1 cellular context compared by ENCODE assay signal in the genomic region with DNA sequence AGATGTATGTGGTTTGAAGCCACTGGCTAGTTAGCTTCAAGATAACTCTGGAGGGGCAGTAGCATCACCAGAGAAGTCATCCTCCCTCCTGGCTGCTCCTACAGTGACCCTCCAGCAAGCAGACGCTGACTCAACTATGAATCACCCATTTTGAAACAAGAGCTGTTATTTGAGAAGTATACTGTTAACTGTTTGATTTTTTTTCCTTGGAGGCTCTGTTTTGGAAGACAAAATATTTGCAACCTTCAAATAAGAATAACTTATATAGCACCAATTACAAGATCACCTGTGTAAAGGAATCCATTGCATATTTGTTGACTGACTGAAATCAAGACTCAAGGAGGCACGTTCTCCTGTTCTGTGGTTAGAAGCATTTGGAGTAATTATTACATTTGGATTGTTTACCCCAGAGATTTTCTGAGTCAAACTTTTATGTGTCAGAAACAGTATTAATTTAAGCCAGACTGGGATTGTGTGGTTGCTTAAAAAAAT.
TF ChIP-seq lines count a peak whose summit lies in the region.

No MANE protein-coding gene starts in this region.

TF ChIP-seq in HEK293, 187 proteins besides CTCF, POLR2A, EP300 and RAD21 (continued from another document and continues in another):
- no peak for TF ChIP-seq ZNF677 (tag by site-specific recombination; IDR thresholded peaks at IDR 0.05)
- TF ChIP-seq, protein P1, sequence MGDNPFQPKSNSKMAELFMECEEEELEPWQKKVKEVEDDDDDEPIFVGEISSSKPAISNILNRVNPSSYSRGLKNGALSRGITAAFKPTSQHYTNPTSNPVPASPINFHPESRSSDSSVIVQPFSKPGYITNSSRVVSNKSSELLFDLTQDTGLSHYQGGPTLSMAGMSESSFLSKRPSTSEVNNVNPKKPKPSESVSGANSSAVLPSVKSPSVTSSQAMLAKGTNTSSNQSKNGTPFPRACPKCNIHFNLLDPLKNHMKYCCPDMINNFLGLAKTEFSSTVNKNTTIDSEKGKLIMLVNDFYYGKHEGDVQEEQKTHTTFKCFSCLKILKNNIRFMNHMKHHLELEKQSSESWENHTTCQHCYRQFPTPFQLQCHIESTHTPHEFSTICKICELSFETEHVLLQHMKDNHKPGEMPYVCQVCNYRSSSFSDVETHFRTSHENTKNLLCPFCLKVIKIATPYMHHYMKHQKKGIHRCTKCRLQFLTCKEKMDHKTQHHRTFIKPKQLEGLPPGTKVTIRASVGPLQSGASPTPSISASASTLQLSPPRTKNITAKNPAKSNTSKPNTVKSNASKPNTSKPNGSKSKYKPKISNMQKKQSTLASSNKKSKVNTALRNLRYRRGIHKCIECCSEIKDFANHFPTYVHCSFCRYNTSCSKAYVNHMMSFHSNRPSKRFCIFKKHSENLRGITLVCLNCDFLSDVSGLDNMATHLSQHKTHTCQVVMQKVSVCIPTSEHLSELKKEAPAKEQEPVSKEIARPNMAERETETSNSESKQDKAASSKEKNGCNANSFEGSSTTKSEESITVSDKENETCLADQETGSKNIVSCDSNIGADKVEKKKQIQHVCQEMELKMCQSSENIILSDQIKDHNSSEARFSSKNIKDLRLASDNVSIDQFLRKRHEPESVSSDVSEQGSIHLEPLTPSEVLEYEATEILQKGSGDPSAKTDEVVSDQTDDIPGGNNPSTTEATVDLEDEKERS (tag by site-specific recombination; IDR thresholded peaks at IDR 0.05), result no peak
- TF ChIP-seq ZFHX2 (tag by site-specific recombination; conservative IDR thresholded peaks at IDR 0.05), result no peak
- TF ChIP-seq, protein P2, sequence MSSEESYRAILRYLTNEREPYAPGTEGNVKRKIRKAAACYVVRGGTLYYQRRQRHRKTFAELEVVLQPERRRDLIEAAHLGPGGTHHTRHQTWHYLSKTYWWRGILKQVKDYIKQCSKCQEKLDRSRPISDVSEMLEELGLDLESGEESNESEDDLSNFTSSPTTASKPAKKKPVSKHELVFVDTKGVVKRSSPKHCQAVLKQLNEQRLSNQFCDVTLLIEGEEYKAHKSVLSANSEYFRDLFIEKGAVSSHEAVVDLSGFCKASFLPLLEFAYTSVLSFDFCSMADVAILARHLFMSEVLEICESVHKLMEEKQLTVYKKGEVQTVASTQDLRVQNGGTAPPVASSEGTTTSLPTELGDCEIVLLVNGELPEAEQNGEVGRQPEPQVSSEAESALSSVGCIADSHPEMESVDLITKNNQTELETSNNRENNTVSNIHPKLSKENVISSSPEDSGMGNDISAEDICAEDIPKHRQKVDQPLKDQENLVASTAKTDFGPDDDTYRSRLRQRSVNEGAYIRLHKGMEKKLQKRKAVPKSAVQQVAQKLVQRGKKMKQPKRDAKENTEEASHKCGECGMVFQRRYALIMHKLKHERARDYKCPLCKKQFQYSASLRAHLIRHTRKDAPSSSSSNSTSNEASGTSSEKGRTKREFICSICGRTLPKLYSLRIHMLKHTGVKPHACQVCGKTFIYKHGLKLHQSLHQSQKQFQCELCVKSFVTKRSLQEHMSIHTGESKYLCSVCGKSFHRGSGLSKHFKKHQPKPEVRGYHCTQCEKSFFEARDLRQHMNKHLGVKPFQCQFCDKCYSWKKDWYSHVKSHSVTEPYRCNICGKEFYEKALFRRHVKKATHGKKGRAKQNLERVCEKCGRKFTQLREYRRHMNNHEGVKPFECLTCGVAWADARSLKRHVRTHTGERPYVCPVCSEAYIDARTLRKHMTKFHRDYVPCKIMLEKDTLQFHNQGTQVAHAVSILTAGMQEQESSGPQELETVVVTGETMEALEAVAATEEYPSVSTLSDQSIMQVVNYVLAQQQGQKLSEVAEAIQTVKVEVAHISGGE (tag by site-specific recombination; conservative IDR thresholded peaks at IDR 0.05; ENCODE audit: low read depth), result no peak
- TF ChIP-seq, protein P3, sequence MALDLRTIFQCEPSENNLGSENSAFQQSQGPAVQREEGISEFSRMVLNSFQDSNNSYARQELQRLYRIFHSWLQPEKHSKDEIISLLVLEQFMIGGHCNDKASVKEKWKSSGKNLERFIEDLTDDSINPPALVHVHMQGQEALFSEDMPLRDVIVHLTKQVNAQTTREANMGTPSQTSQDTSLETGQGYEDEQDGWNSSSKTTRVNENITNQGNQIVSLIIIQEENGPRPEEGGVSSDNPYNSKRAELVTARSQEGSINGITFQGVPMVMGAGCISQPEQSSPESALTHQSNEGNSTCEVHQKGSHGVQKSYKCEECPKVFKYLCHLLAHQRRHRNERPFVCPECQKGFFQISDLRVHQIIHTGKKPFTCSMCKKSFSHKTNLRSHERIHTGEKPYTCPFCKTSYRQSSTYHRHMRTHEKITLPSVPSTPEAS (tag by site-specific recombination; IDR thresholded peaks at IDR 0.05), result no peak
- TF ChIP-seq, protein P4, sequence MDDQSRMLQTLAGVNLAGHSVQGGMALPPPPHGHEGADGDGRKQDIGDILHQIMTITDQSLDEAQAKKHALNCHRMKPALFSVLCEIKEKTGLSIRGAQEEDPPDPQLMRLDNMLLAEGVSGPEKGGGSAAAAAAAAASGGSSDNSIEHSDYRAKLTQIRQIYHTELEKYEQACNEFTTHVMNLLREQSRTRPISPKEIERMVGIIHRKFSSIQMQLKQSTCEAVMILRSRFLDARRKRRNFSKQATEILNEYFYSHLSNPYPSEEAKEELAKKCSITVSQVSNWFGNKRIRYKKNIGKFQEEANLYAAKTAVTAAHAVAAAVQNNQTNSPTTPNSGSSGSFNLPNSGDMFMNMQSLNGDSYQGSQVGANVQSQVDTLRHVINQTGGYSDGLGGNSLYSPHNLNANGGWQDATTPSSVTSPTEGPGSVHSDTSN (CRISPR knock-in tag; IDR thresholded peaks at IDR 0.05), result no peak
- no peak for TF ChIP-seq ZNF174 (tag by site-specific recombination; IDR thresholded peaks at IDR 0.05)
- TF ChIP-seq PRDM1 (tag by site-specific recombination; IDR thresholded peaks at IDR 0.05), result no peak
- no peak for TF ChIP-seq MEIS1 (CRISPR knock-in tag; IDR thresholded peaks at IDR 0.05; ENCODE audit: borderline replicate concordance)
- TF ChIP-seq, protein P5, sequence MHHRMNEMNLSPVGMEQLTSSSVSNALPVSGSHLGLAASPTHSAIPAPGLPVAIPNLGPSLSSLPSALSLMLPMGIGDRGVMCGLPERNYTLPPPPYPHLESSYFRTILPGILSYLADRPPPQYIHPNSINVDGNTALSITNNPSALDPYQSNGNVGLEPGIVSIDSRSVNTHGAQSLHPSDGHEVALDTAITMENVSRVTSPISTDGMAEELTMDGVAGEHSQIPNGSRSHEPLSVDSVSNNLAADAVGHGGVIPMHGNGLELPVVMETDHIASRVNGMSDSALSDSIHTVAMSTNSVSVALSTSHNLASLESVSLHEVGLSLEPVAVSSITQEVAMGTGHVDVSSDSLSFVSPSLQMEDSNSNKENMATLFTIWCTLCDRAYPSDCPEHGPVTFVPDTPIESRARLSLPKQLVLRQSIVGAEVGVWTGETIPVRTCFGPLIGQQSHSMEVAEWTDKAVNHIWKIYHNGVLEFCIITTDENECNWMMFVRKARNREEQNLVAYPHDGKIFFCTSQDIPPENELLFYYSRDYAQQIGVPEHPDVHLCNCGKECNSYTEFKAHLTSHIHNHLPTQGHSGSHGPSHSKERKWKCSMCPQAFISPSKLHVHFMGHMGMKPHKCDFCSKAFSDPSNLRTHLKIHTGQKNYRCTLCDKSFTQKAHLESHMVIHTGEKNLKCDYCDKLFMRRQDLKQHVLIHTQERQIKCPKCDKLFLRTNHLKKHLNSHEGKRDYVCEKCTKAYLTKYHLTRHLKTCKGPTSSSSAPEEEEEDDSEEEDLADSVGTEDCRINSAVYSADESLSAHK (tag by site-specific recombination; IDR thresholded peaks at IDR 0.05), result no peak
- TF ChIP-seq, protein P6, sequence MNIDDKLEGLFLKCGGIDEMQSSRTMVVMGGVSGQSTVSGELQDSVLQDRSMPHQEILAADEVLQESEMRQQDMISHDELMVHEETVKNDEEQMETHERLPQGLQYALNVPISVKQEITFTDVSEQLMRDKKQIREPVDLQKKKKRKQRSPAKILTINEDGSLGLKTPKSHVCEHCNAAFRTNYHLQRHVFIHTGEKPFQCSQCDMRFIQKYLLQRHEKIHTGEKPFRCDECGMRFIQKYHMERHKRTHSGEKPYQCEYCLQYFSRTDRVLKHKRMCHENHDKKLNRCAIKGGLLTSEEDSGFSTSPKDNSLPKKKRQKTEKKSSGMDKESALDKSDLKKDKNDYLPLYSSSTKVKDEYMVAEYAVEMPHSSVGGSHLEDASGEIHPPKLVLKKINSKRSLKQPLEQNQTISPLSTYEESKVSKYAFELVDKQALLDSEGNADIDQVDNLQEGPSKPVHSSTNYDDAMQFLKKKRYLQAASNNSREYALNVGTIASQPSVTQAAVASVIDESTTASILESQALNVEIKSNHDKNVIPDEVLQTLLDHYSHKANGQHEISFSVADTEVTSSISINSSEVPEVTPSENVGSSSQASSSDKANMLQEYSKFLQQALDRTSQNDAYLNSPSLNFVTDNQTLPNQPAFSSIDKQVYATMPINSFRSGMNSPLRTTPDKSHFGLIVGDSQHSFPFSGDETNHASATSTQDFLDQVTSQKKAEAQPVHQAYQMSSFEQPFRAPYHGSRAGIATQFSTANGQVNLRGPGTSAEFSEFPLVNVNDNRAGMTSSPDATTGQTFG (tag by site-specific recombination; IDR thresholded peaks at IDR 0.05; ENCODE audit: borderline replicate concordance), result no peak
- TF ChIP-seq, protein P7, sequence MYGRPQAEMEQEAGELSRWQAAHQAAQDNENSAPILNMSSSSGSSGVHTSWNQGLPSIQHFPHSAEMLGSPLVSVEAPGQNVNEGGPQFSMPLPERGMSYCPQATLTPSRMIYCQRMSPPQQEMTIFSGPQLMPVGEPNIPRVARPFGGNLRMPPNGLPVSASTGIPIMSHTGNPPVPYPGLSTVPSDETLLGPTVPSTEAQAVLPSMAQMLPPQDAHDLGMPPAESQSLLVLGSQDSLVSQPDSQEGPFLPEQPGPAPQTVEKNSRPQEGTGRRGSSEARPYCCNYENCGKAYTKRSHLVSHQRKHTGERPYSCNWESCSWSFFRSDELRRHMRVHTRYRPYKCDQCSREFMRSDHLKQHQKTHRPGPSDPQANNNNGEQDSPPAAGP (tag by site-specific recombination; IDR thresholded peaks at IDR 0.05), result no peak
- no peak for TF ChIP-seq ZBTB7A (tag by site-specific recombination; IDR thresholded peaks at IDR 0.05; ENCODE audit: low read depth)
- TF ChIP-seq FEZF1 (tag by site-specific recombination; IDR thresholded peaks at IDR 0.05), result no peak
- 0 out of 2 replicates have a peak, but pooled peaks have one; percentile 14 for TF ChIP-seq ZNF600 (tag by site-specific recombination; IDR thresholded peaks at IDR 0.05)
- TF ChIP-seq ZNF302 (tag by site-specific recombination; IDR thresholded peaks at IDR 0.05; ENCODE audit: low read depth), result no peak
- 0 out of 2 replicates have a peak, but pooled peaks have one; percentile 29 for TF ChIP-seq ZNF24 (tag by site-specific recombination; IDR thresholded peaks at IDR 0.05)
- TF ChIP-seq ZNF335 (tag by site-specific recombination; conservative IDR thresholded peaks at IDR 0.05), result no peak
- no peak for TF ChIP-seq ZNF2 (tag by site-specific recombination; IDR thresholded peaks at IDR 0.05)
- TF ChIP-seq, protein P8, sequence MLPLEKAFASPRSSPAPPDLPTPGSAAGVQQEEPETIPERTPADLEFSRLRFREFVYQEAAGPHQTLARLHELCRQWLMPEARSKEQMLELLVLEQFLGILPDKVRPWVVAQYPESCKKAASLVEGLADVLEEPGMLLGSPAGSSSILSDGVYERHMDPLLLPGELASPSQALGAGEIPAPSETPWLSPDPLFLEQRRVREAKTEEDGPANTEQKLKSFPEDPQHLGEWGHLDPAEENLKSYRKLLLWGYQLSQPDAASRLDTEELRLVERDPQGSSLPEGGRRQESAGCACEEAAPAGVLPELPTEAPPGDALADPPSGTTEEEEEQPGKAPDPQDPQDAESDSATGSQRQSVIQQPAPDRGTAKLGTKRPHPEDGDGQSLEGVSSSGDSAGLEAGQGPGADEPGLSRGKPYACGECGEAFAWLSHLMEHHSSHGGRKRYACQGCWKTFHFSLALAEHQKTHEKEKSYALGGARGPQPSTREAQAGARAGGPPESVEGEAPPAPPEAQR (tag by site-specific recombination; IDR thresholded peaks at IDR 0.05), result no peak
- no peak for TF ChIP-seq ZNF776 (tag by site-specific recombination; IDR thresholded peaks at IDR 0.05; ENCODE audit: borderline replicate concordance)
- no peak for TF ChIP-seq ZNF514 (tag by site-specific recombination; IDR thresholded peaks at IDR 0.05)
- no peak for TF ChIP-seq YY2 (tag by site-specific recombination; IDR thresholded peaks at IDR 0.05)
- TF ChIP-seq GLI2 (tag by site-specific recombination; IDR thresholded peaks at IDR 0.05; ENCODE audit: borderline replicate concordance, low read depth), result no peak
- TF ChIP-seq YY1 (tag by site-specific recombination; IDR thresholded peaks at IDR 0.05), result no peak
- peak; percentile 13; the same call in 1 of the 2 replicates for TF ChIP-seq ZBTB20 (tag by site-specific recombination; IDR thresholded peaks at IDR 0.05)
- peak; percentile 79 for TF ChIP-seq SP7 (tag by site-specific recombination; IDR thresholded peaks at IDR 0.05)
- TF ChIP-seq GLIS1 (tag by site-specific recombination; IDR thresholded peaks at IDR 0.05), result peak; percentile 52; the same call in 1 of the 2 replicates
- no peak for TF ChIP-seq ZNF211 (tag by site-specific recombination; IDR thresholded peaks at IDR 0.05; ENCODE audit: low read depth)
- TF ChIP-seq ZNF37A (tag by site-specific recombination; IDR thresholded peaks at IDR 0.05), result no peak
- TF ChIP-seq, protein P9, sequence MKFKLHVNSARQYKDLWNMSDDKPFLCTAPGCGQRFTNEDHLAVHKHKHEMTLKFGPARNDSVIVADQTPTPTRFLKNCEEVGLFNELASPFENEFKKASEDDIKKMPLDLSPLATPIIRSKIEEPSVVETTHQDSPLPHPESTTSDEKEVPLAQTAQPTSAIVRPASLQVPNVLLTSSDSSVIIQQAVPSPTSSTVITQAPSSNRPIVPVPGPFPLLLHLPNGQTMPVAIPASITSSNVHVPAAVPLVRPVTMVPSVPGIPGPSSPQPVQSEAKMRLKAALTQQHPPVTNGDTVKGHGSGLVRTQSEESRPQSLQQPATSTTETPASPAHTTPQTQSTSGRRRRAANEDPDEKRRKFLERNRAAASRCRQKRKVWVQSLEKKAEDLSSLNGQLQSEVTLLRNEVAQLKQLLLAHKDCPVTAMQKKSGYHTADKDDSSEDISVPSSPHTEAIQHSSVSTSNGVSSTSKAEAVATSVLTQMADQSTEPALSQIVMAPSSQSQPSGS (tag by site-specific recombination; IDR thresholded peaks at IDR 0.05; ENCODE audit: low read depth), result no peak
- 0 out of 2 replicates have a peak, but pooled peaks have one; percentile 46 for TF ChIP-seq ZNF664 (tag by site-specific recombination; IDR thresholded peaks at IDR 0.05)
- TF ChIP-seq ZNF549 (tag by site-specific recombination; IDR thresholded peaks at IDR 0.05), result no peak
- no peak for TF ChIP-seq ZNF623 (tag by site-specific recombination; IDR thresholded peaks at IDR 0.05)
- no peak for TF ChIP-seq ZNF324 (tag by site-specific recombination; IDR thresholded peaks at IDR 0.05)
- TF ChIP-seq SP2 (tag by site-specific recombination; IDR thresholded peaks at IDR 0.05), result no peak
- TF ChIP-seq, protein P10, sequence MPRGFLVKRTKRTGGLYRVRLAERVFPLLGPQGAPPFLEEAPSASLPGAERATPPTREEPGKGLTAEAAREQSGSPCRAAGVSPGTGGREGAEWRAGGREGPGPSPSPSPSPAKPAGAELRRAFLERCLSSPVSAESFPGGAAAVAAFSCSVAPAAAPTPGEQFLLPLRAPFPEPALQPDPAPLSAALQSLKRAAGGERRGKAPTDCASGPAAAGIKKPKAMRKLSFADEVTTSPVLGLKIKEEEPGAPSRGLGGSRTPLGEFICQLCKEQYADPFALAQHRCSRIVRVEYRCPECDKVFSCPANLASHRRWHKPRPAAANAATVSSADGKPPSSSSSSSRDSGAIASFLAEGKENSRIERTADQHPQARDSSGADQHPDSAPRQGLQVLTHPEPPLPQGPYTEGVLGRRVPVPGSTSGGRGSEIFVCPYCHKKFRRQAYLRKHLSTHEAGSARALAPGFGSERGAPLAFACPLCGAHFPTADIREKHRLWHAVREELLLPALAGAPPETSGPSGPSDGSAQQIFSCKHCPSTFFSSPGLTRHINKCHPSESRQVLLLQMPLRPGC (tag by site-specific recombination; IDR thresholded peaks at IDR 0.05), result peak; percentile 25; the same call in 1 of the 2 replicates
